ENCODE assay signal across 31 cellular contexts in the genomic region with DNA sequence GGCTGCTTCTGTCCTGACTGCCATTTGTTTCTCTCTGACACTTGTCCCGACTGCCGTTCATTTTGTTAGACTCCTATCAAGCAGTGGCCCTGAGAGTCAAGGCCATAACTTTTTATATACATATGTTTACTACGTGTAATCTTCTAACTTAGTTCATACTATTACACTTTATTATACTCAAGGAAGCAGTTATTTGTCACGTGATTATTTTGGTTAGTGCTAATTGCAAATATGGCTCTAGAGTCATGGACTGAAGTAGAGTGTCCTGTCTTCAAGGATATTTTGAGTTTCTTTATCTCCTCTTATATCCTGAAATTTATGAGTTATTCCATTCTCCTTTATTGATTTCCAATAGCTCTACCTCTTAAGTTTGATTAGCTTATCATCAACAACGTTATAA.
DNase-seq lines count a peak whose midpoint lies in the region; ATAC-seq, FAIRE-seq and TF ChIP-seq lines count a peak whose summit lies in the region.
"Had no signal": no experiment of that assay in that cellular context is flagged by ENCODE, and none has a peak within 500 bp of the region (broad histone marks: within the 10 kb centered on the region; RNA-seq: fewer than 3 reads in every experiment).

No MANE protein-coding gene starts in this region.

- H4K20me1 ChIP-seq in HepG2 (ENCODE audit: insufficient read depth, low read length): no peaks in the 10 kb centered on the region
- H4K20me1 ChIP-seq in K562 (replicated peaks; ENCODE audit: control insufficient read depth, insufficient read depth, low read length): no peaks in the 10 kb centered on the region
- H4K20me1 ChIP-seq: BLaER1; BLaER1 treated with 17β-estradiol and CSF1 and Interleukin-3, amounts not matched to agents 10 nM and 100 nM had no signal

- peaks cover 14% of the 10 kb centered on the region for H3K9me3 ChIP-seq in HepG2 (ENCODE audit: low read length)
- H3K9me3 ChIP-seq in right lobe of liver: no peaks in the 10 kb centered on the region
- H3K9me3 ChIP-seq in K562 (replicated peaks; ENCODE audit: control insufficient read depth, insufficient read depth, low read depth, low read length): no peaks in the 10 kb centered on the region
- peaks cover 21% of the 10 kb centered on the region for H3K9me3 ChIP-seq in mesenchymal stem cell (ENCODE audit: control insufficient read depth, low read length)
- H3K9me3 ChIP-seq: A549; BE2C; BLaER1; BLaER1 treated with 17β-estradiol and CSF1 and Interleukin-3, amounts not matched to agents 10 nM and 100 nM; Caco-2 had no signal

- ATAC-seq in HepG2: no peak
- no peak for ATAC-seq in right lobe of liver
- ATAC-seq in K562: no peak
- ATAC-seq: A549; CD8-positive, alpha-beta T cell had no signal

- H3K27me3 ChIP-seq in HepG2 (ENCODE audit: control insufficient read depth in 1 of 2, insufficient read depth in 2 of 2, low read length in 2 of 2): no peaks in the 10 kb centered on the region
- H3K27me3 ChIP-seq in right lobe of liver: no peaks in the 10 kb centered on the region
- no peaks in the 10 kb centered on the region for H3K27me3 ChIP-seq in K562 (ENCODE audit: control insufficient read depth in 2 of 2, insufficient read depth in 2 of 2, low read length in 2 of 2)
- no peaks in the 10 kb centered on the region for H3K27me3 ChIP-seq in mesenchymal stem cell (ENCODE audit: control insufficient read depth in 1 of 2, insufficient read depth in 1 of 2, low read length in 2 of 2)
- H3K27me3 ChIP-seq: BE2C; BLaER1; BLaER1 treated with 17β-estradiol and CSF1 and Interleukin-3, amounts not matched to agents 10 nM and 100 nM had no signal

- intact Hi-C loops in HepG2 (cut with micrococcal nuclease; ENCODE audit: unreplicated experiment) (no loop called here), right lobe of liver (cut with DNase I) (no loop called here), K562 (cut with micrococcal nuclease) (no loop called here)

- DNase-seq in HepG2 (ENCODE audit: low spot score) (no peak), right lobe of liver (no peak), K562 (ENCODE audit: extremely low read depth in 1 of 4, low spot score in 3 of 4) (no peak), mesenchymal stem cell (no peak)
- DNase-seq: 8988T; ACHN; AML-193; BE2C; C1 segment of cervical spinal cord; Caco-2; Calu3; CD4-positive, alpha-beta memory T cell; CD4-positive, alpha-beta T cell; CD4-positive, CD25-positive, alpha-beta regulatory T cell; CD8-positive, alpha-beta memory T cell; CD8-positive, alpha-beta T cell; COR-L47; DMS 273 treated with DMSO at 0.1 percent for 48 hours; DMS153; DMS53; DMS79; DMS79 treated with DMSO at 0.1 percent for 48 hours; DND-41; EL had no signal

- CTCF ChIA-PET in HepG2 (lab: Yijun Ruan, JAX; ENCODE audit: low intra/inter-chr PET ratio, low total read pairs): no interaction called here
- CTCF ChIA-PET in K562 (lab: Yijun Ruan, JAX; ENCODE audit: low intra/inter-chr PET ratio): no interaction called here

- H3K36me3 ChIP-seq in HepG2 (replicated peaks in 1 of 2; ENCODE audit: control insufficient read depth in 1 of 2, insufficient read depth in 2 of 2, low read length in 2 of 2) (no peaks in the 10 kb centered on the region), right lobe of liver (no peaks in the 10 kb centered on the region), K562 (ENCODE audit: control insufficient read depth, insufficient read depth, low read length) (no peaks in the 10 kb centered on the region), mesenchymal stem cell (ENCODE audit: control insufficient read depth in 1 of 2, insufficient read depth in 2 of 2, low read depth in 1 of 2, low read length in 2 of 2) (no peaks in the 10 kb centered on the region)
- H3K36me3 ChIP-seq: BE2C; BLaER1; BLaER1 treated with 17β-estradiol and CSF1 and Interleukin-3, amounts not matched to agents 10 nM and 100 nM had no signal

- no peak overlapping the region for H4K91ac ChIP-seq in mesenchymal stem cell (ENCODE audit: low read length)

- FAIRE-seq in HepG2 (lab: Jason Lieb, UNC) (no peak), K562 (lab: Jason Lieb, UNC) (no peak)
- FAIRE-seq: A204.1, A549, D721Med had no signal

- TF ChIP-seq POLR2A in HepG2 (IDR thresholded peaks at IDR 0.05; ENCODE audit: insufficient read depth in 1 of 2, low read depth in 2 of 2, low read length in 2 of 2) (no peak), right lobe of liver (IDR thresholded peaks at IDR 0.05) (no peak), K562 (conservative IDR thresholded peaks at IDR 0.05) (no peak)

- H2AK5ac ChIP-seq in mesenchymal stem cell (ENCODE audit: low read length, severe bottlenecking): no peak overlapping the region

- H2BK15ac ChIP-seq in mesenchymal stem cell (ENCODE audit: low read depth, poor library complexity, severe bottlenecking): no peak overlapping the region

- no peak overlapping the region for H3K4me2 ChIP-seq in HepG2 (ENCODE audit: low read depth, low read length)
- H3K4me2 ChIP-seq in K562 (ENCODE audit: insufficient read depth, low read length): no peak overlapping the region
- no peak overlapping the region for H3K4me2 ChIP-seq in mesenchymal stem cell (ENCODE audit: low read length, poor library complexity, severe bottlenecking)
- H3K4me2 ChIP-seq: A549; BLaER1; BLaER1 treated with 17β-estradiol and CSF1 and Interleukin-3, amounts not matched to agents 10 nM and 100 nM had no signal

- BruUV-seq in HepG2 (replicated peaks; lab: Mats Ljungman, UMichigan) (no TSS peak), K562 (replicated peaks; lab: Mats Ljungman, UMichigan) (no TSS peak)

- no peaks in the 10 kb centered on the region for H3K79me1 ChIP-seq in mesenchymal stem cell (replicated peaks; ENCODE audit: low read length, poor library complexity, severe bottlenecking)

- POLR2A ChIA-PET in HepG2 (lab: Yijun Ruan, JAX) (no interaction called here), K562 (lab: Yijun Ruan, JAX) (no interaction called here)

- H3K79me2 ChIP-seq in HepG2 (ENCODE audit: insufficient read depth, low read length) (no peaks in the 10 kb centered on the region), K562 (ENCODE audit: control insufficient read depth, insufficient read depth, low read length) (no peaks in the 10 kb centered on the region)

- in situ Hi-C loops in HepG2 (cut with HindIII; ENCODE audit: extremely low pct_ligation_motif_present, low pct_unique_long_range_greater_than_20kb) (no loop called here), K562 (cut with MboI) (no loop called here)

- H3K4ac ChIP-seq in mesenchymal stem cell (ENCODE audit: low read depth in 1 of 2, low read length in 2 of 2): no peak overlapping the region

- no peak overlapping the region for H3K18ac ChIP-seq in mesenchymal stem cell (ENCODE audit: low read depth in 1 of 2, low read length in 2 of 2)

- TF ChIP-seq RAD21 in HepG2 (CRISPR knock-in tag; IDR thresholded peaks at IDR 0.05) (no peak), K562 (CRISPR knock-in tag; conservative IDR thresholded peaks at IDR 0.05 in 1 of 2, IDR thresholded peaks at IDR 0.05 in 1 of 2) (no peak)

- H3K9ac ChIP-seq in HepG2 (ENCODE audit: insufficient read depth, low read depth, low read length) (no peak overlapping the region), K562 (ENCODE audit: insufficient read depth in 1 of 2, low read depth in 2 of 2, low read length in 2 of 2) (no peak overlapping the region), mesenchymal stem cell (ENCODE audit: low read length) (no peak overlapping the region)
- H3K9ac ChIP-seq: BLaER1; BLaER1 treated with 17β-estradiol and CSF1 and Interleukin-3, amounts not matched to agents 10 nM and 100 nM had no signal

- H3K27ac ChIP-seq in HepG2 (ENCODE audit: extremely low read length, insufficient read depth, low read length) (no peak overlapping the region), right lobe of liver (no peak overlapping the region), K562 (ENCODE audit: extremely low read depth, low read depth, low read length) (no peak overlapping the region), mesenchymal stem cell (ENCODE audit: low read length, poor library complexity, severe bottlenecking) (no peak overlapping the region)
- H3K27ac ChIP-seq: 22Rv1; A549; BLaER1; BLaER1 treated with 17β-estradiol and CSF1 and Interleukin-3, amounts not matched to agents 10 nM and 100 nM; C4-2B had no signal

- H3K14ac ChIP-seq in mesenchymal stem cell (ENCODE audit: low read length in 2 of 2): no peak overlapping the region

- no peak overlapping the region for H2BK5ac ChIP-seq in mesenchymal stem cell (ENCODE audit: low read depth, low read length, poor library complexity, severe bottlenecking)

- no peak overlapping the region for H2BK120ac ChIP-seq in mesenchymal stem cell (ENCODE audit: low read depth, low read length)

- no peak overlapping the region for H2BK12ac ChIP-seq in mesenchymal stem cell (ENCODE audit: low read length in 2 of 2)

- 38% methylated on average over 5 of the region's 5 CpGs for WGBS in HepG2 (ENCODE audit: low lambda C conversion rate)
- WGBS in right lobe of liver (ENCODE audit: insufficient coverage, low coverage, low lambda C conversion rate, missing lambda C conversion rate): 62% methylated on average over 5 of the region's 5 CpGs
- 0% methylated on average over 5 of the region's 5 CpGs for WGBS in K562 (ENCODE audit: insufficient coverage, low coverage, missing lambda C conversion rate)
- 90% methylated on average over 3 of the region's 5 CpGs for WGBS in mesenchymal stem cell

- H4K8ac ChIP-seq in mesenchymal stem cell (ENCODE audit: low read length): no peak overlapping the region

- H3K9me1 ChIP-seq in K562 (ENCODE audit: control insufficient read depth, insufficient read depth, low read length): no peaks in the 10 kb centered on the region

- no peak overlapping the region for H2AFZ ChIP-seq in HepG2 (ENCODE audit: low read length)
- no peak overlapping the region for H2AFZ ChIP-seq in K562 (ENCODE audit: low read depth, low read length)
- no peak overlapping the region for H2AFZ ChIP-seq in mesenchymal stem cell (ENCODE audit: low read depth, low read length)

- TF ChIP-seq CTCF in HepG2 (CRISPR knock-in tag; IDR thresholded peaks at IDR 0.05): no peak
- TF ChIP-seq CTCF in right lobe of liver (IDR thresholded peaks at IDR 0.05): no peak
- TF ChIP-seq CTCF in K562 (IDR thresholded peaks at IDR 0.05 in 2 of 3, conservative IDR thresholded peaks at IDR 0.05 in 1 of 3; ENCODE audit: insufficient read depth in 2 of 3, low read depth in 1 of 3, low read length in 3 of 3): no peak

- H3K4me3 ChIP-seq in HepG2 (replicated peaks in 1 of 3; ENCODE audit: insufficient read depth in 1 of 3, low read depth in 2 of 3, low read length in 3 of 3) (no peak overlapping the region), right lobe of liver (no peak overlapping the region), K562 (no peak overlapping the region), mesenchymal stem cell (ENCODE audit: insufficient read depth in 1 of 2, low read depth in 1 of 2, low read length in 2 of 2) (no peak overlapping the region)
- H3K4me3 ChIP-seq: A549; BLaER1; BLaER1 treated with 17β-estradiol and CSF1 and Interleukin-3, amounts not matched to agents 10 nM and 100 nM had no signal

- H3K4me1 ChIP-seq in HepG2 (ENCODE audit: insufficient read depth, low read length) (no peaks in the 10 kb centered on the region), right lobe of liver (no peaks in the 10 kb centered on the region), K562 (replicated peaks in 1 of 2; ENCODE audit: control insufficient read depth in 2 of 2, insufficient read depth in 2 of 2, low read length in 2 of 2) (no peaks in the 10 kb centered on the region), mesenchymal stem cell (ENCODE audit: control insufficient read depth, insufficient read depth, low read depth, low read length) (no peaks in the 10 kb centered on the region)
- H3K4me1 ChIP-seq: A549, BE2C, Caco-2 had no signal

- H3K23ac ChIP-seq in mesenchymal stem cell (ENCODE audit: low read length in 2 of 2): no peak overlapping the region

- no peak for TF ChIP-seq EP300 in HepG2 (IDR thresholded peaks at IDR 0.05; ENCODE audit: low read depth in 2 of 2, low read length in 2 of 2)
- no peak for TF ChIP-seq EP300 in HepG2 (CRISPR knock-in tag; IDR thresholded peaks at IDR 0.05; ENCODE audit: borderline replicate concordance)
- no peak for TF ChIP-seq EP300 in K562 (IDR thresholded peaks at IDR 0.05; ENCODE audit: low read length)

Comparison
In these comparisons a context has a peak if more than half of its experiments do, and no peak if none do; other contexts are left out.
1. Of the 241 proteins assayed by ChIP-seq in both HepG2 and K562: peak only in HepG2: RAD51; only in K562: TFE3; in both: none; in neither: 239.